1 cellular context compared by ENCODE assay signal in the genomic region with DNA sequence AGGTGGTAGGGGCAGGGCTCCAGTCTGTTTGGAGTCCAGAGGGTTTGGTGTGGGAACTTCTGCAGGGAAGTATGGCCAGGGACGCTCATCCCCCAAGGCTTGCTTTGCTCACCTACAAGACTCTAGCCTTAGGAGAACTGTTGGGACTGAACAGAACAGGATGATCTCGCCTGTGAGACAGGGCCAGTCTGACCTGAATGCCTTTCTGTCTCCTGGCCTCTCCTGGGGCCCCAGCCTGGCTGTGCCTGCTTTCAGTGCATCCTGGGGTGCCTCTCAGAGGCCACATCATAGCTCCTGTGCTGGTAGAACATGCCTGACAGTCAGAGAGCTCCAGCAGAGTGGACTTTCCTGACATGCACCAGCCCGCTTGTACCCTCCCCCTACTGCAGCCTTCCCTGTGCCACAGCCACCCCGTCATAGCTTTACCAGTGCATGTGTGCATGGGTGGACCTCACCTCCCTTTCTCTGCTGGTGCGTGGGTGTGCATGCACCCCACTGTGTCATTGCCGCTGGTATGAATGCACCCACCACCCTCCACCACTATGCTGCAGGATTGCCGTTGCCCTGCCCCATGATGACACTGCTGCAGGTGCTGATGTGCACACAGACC.
TF ChIP-seq lines count a peak whose summit lies in the region.

No MANE protein-coding gene starts in this region.

TF ChIP-seq in HepG2, 621 proteins besides CTCF, POLR2A, EP300 and RAD21:
- no peak for TF ChIP-seq TBX3 (IDR thresholded peaks at IDR 0.05; ENCODE audit: borderline replicate concordance)
